Comparison of ENCODE assay signal across 9 cellular contexts in the genomic region with DNA sequence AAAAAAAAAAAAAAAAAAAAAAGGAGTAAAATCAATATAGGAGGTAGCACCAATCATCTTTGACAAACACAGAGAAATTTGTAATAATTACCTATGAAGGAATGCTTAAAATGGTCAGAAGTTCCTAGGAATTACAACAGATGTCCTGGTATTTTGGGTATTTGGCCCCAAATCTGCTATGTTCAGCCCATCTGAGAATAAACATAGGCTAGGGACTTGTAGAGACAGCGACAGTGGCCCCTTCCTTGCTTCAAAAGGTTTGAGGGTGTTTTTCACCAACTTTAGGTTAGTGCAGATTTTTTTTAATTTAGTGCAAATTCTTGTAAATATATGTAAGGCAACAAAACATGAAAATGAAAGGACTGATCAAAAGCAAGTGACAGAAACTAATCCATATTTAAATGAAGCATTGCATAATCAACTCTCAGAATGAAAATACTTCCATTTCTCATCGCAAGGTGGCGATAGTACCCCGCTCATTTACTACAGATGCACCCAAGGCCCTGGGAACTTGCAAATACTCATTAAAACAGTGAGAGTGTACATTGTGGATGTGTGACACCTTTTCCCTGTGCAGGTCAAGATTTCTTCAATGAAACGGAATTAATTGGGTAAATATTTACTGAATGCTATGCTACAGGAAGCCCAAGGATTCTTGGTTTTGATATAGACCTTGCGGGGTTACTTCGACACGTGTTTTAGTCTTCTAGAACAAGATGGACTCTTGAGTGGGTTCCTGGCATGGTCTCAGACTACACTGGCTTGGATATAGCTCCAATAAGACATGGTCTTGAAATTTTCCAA. TPM values are rescaled to one million over a fixed set of nuclear protein-coding genes. Genes with fewer than 3 reads are reported as not detected.
DNase-seq lines count a peak whose midpoint lies in the region; ATAC-seq and TF ChIP-seq lines count a peak whose summit lies in the region.
"Had no signal": no experiment of that assay in that cellular context is flagged by ENCODE, and none has a peak within 500 bp of the region (broad histone marks: within the 10 kb centered on the region; RNA-seq: fewer than 3 reads in every experiment).

No MANE protein-coding gene starts in this region.

- peaks cover 6% of the 10 kb centered on the region for H3K4me1 ChIP-seq in body of pancreas

- TF ChIP-seq POLR2A in body of pancreas (IDR thresholded peaks at IDR 0.05): no peak

- WGBS in body of pancreas, 2 donors: 47 to 49% methylated on average over 8 of the region's 8 CpGs

- H3K36me3 Mint-ChIP-seq in T-helper 2 cell treated with Interferon-gamma antibody and Interleukin-4, amounts not matched to agents 5 μg/mL and 100 μg/mL, for 36 hours (ENCODE audit: low read depth): no peaks in the 10 kb centered on the region

- no peaks in the 10 kb centered on the region for H3K36me3 ChIP-seq in body of pancreas (replicated peaks in 1 of 2; ENCODE audit: insufficient read depth in 1 of 2, low read depth in 2 of 2)
- H3K36me3 ChIP-seq: BLaER1 treated with 17β-estradiol and CSF1 and Interleukin-3, amounts not matched to agents 10 nM and 100 nM had no signal

- H3K9me3 ChIP-seq in body of pancreas: no peaks in the 10 kb centered on the region
- H3K9me3 ChIP-seq: BLaER1 treated with 17β-estradiol and CSF1 and Interleukin-3, amounts not matched to agents 10 nM and 100 nM had no signal

- H3K27me3 Mint-ChIP-seq in T-helper 2 cell treated with Interferon-gamma antibody and Interleukin-4, amounts not matched to agents 5 μg/mL and 100 μg/mL, for 36 hours (ENCODE audit: low read depth): peaks cover 10% of the 10 kb centered on the region

- peak; percentile 42 to 94 (median 86) for TF ChIP-seq CTCF in body of pancreas (IDR thresholded peaks at IDR 0.05)

- no peaks in the 10 kb centered on the region for H3K9me3 Mint-ChIP-seq in T-helper 2 cell treated with Interferon-gamma antibody and Interleukin-4, amounts not matched to agents 5 μg/mL and 100 μg/mL, for 36 hours

- no peak overlapping the region for H3K27ac ChIP-seq in body of pancreas
- H3K27ac ChIP-seq: BLaER1 treated with 17β-estradiol and CSF1 and Interleukin-3, amounts not matched to agents 10 nM and 100 nM had no signal

- H3K27ac Mint-ChIP-seq in T-helper 2 cell treated with Interferon-gamma antibody and Interleukin-4, amounts not matched to agents 5 μg/mL and 100 μg/mL, for 36 hours: no peak overlapping the region

- H3K4me3 ChIP-seq in body of pancreas: no peak overlapping the region
- H3K4me3 ChIP-seq: BLaER1 treated with 17β-estradiol and CSF1 and Interleukin-3, amounts not matched to agents 10 nM and 100 nM had no signal

- DNase-seq in NCI-H1436 (lab: John Stamatoyannopoulos, UW): peak; percentile 39
- DNase-seq in NCI-H1436 treated with DMSO at 0.1 percent for 48 hours (lab: John Stamatoyannopoulos, UW): no peak
- peak; percentile 53 for DNase-seq in NCI-H1105 treated with DMSO at 0.1 percent for 48 hours (lab: John Stamatoyannopoulos, UW)
- DNase-seq in T-helper 2 cell treated with Interferon-gamma antibody and Interleukin-4, amounts not matched to agents 5 μg/mL and 100 μg/mL, for 36 hours (ENCODE audit: low spot score): peak; percentile 37
- peak; percentile 58 to 69 (median 62) for DNase-seq in body of pancreas
- DNase-seq in inferior parietal cortex (ENCODE audit: extremely low spot score): peak; percentile 85
- DNase-seq in stimulated activated CD4-positive, alpha-beta T cell treated with anti-CD3 and anti-CD28 coated beads, Interleukin-2, amount 100 ng/mL, for 4 hours (ENCODE audit: low read depth): peak; percentile 36

- ATAC-seq in HG02623 (IDR thresholded peaks at IDR 0.05; ENCODE audit: unreplicated experiment): peak; percentile 74
- ATAC-seq in body of pancreas: peak; percentile 84

- no peaks in the 10 kb centered on the region for H3K27me3 ChIP-seq in body of pancreas
- H3K27me3 ChIP-seq: BLaER1 treated with 17β-estradiol and CSF1 and Interleukin-3, amounts not matched to agents 10 nM and 100 nM had no signal

- no peak overlapping the region for H3K4me3 Mint-ChIP-seq in T-helper 2 cell treated with Interferon-gamma antibody and Interleukin-4, amounts not matched to agents 5 μg/mL and 100 μg/mL, for 36 hours

- no peaks in the 10 kb centered on the region for H3K4me1 Mint-ChIP-seq in T-helper 2 cell treated with Interferon-gamma antibody and Interleukin-4, amounts not matched to agents 5 μg/mL and 100 μg/mL, for 36 hours (ENCODE audit: low read depth)

- intact Hi-C loops in body of pancreas (cut with DNase I): loop anchor here (5.0 kb wide), 1 partner anchor 295 kb away; no protein-coding TSS in a partner anchor

RNA-seq across cellular contexts. Expression of a gene that starts 44.6 kb away (rescaled TPM):
- total RNA-seq in body of pancreas: under 1 TPM in 1 of 2 donors, not detected in 1; 0.78 TPM
